1 cellular context compared by ENCODE assay signal in the genomic region with DNA sequence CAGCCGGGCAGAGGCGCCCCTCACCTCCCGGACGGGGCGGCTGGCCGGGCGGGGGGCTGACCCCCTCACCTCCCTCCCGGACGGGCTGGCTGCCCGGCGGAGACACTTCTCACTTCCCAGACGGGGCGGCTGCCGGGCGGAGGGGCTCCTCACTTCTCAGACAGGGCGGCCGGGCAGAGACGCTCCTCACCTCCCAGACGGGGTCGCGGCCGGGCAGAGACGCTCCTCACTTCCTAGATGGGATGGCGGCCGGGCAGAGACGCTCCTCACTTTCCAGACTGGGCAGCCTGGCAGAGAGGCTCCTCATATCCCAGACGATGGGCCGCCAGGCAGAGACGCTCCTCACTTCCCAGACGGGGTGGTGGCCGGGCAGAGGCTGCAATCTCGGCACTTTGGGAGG. TPM values are rescaled to one million over a fixed set of nuclear protein-coding genes. Genes with fewer than 3 reads are reported as not detected.
"Had no signal": no experiment of that assay in that cellular context is flagged by ENCODE, and none has a peak within 500 bp of the region (broad histone marks: within the 10 kb centered on the region; RNA-seq: fewer than 3 reads in every experiment).

No MANE protein-coding gene starts in this region.

RNA-seq across cellular contexts. Expression of gene IL17RE, which starts 37.3 kb away (rescaled TPM):
- total RNA-seq: RPMI7951 had no signal
